ENCODE assay signal across 10 cellular contexts in genomic region chr11:135033545-135033944, GRCh38.
DNase-seq lines count a peak whose midpoint lies in the region; ATAC-seq and TF ChIP-seq lines count a peak whose summit lies in the region.
"Had no signal": no experiment of that assay in that cellular context is flagged by ENCODE, and none has a peak within 500 bp of the region (broad histone marks: within the 10 kb centered on the region; RNA-seq: fewer than 3 reads in every experiment).

No MANE protein-coding gene starts in this region.

- no CpG with 5 or more reads among the region's 5 CpGs for WGBS in neuronal stem cell (ENCODE audit: extremely low coverage in 2 of 2, insufficient read length in 2 of 2, insufficient replicate concordance in 1 of 2), 2 donors
- WGBS in esophagus squamous epithelium, 2 donors: 11 to 21% methylated on average over 5 of the region's 5 CpGs

- no peak overlapping the region for H3K14ac ChIP-seq in neuronal stem cell (ENCODE audit: low read length)

- intact Hi-C loops in uterus (cut with DNase I; ENCODE audit: low total_unique reads): no loop called here
- intact Hi-C loops in esophagus squamous epithelium (cut with DNase I): no loop called here

- H3K4me3 ChIP-seq in GM23338 (no peak overlapping the region), fibroblast of lung (replicated peaks in 1 of 4; ENCODE audit: control extremely low read depth in 1 of 4, insufficient read depth in 1 of 4, low read depth in 3 of 4, low read length in 4 of 4) (no peak overlapping the region), neuronal stem cell (ENCODE audit: low read length in 2 of 2) (no peak overlapping the region), uterus (no peak overlapping the region), esophagus squamous epithelium (no peak overlapping the region)

- H3K9ac ChIP-seq in fibroblast of lung (ENCODE audit: insufficient read depth, low read length): no peak overlapping the region
- no peak overlapping the region for H3K9ac ChIP-seq in neuronal stem cell (ENCODE audit: low read depth, low read length, poor library complexity)

- no peaks in the 10 kb centered on the region for H3K27me3 ChIP-seq in GM23338 (ENCODE audit: insufficient read depth)
- no peaks in the 10 kb centered on the region for H3K27me3 ChIP-seq in fibroblast of lung (ENCODE audit: control insufficient read depth, insufficient read depth, low read length)
- no peaks in the 10 kb centered on the region for H3K27me3 ChIP-seq in neuronal stem cell (ENCODE audit: control insufficient read depth in 3 of 3, insufficient read depth in 3 of 3, low read depth in 1 of 3, low read length in 3 of 3)
- no peaks in the 10 kb centered on the region for H3K27me3 ChIP-seq in uterus
- peaks cover 0 to 4% (median 0%) of the 10 kb centered on the region in 4 donors for H3K27me3 ChIP-seq in esophagus squamous epithelium

- in situ Hi-C loops in GM13977 (cut with MboI; ENCODE audit: low pct_unique_long_range_greater_than_20kb, low sequenced_read_pairs, unreplicated experiment): no loop called here

- no peaks in the 10 kb centered on the region for H3K36me3 Mint-ChIP-seq in GM23338 (ENCODE audit: low read depth)

- no peak overlapping the region for H4K91ac ChIP-seq in neuronal stem cell (ENCODE audit: low read depth, low read length, poor library complexity)

- no peak overlapping the region for H2BK120ac ChIP-seq in neuronal stem cell (ENCODE audit: low read depth, low read length)

- ATAC-seq in GM23338 (peak; percentile 98), GM18519 (IDR thresholded peaks at IDR 0.05; ENCODE audit: low FRiP score, unreplicated experiment) (no peak)
- ATAC-seq: stimulated activated naive CD8-positive, alpha-beta T cell treated with anti-CD3 and anti-CD28 coated beads, Interleukin-15, amount 100 ng/mL, for 72 hours had no signal

- H2BK15ac ChIP-seq in neuronal stem cell (ENCODE audit: low read length): no peak overlapping the region

- H3K79me2 ChIP-seq in GM23338 (replicated peaks; ENCODE audit: insufficient read depth) (no peaks in the 10 kb centered on the region), fibroblast of lung (ENCODE audit: control insufficient read depth, insufficient read depth, low read length) (no peaks in the 10 kb centered on the region)

- no peak overlapping the region for H3K18ac ChIP-seq in neuronal stem cell (ENCODE audit: low read length)

- H4K20me1 ChIP-seq in GM23338 (replicated peaks; ENCODE audit: insufficient read depth) (no peaks in the 10 kb centered on the region), fibroblast of lung (ENCODE audit: control insufficient read depth, extremely low read depth, insufficient read depth, low read length) (no peaks in the 10 kb centered on the region)

- H2AK5ac ChIP-seq in neuronal stem cell (ENCODE audit: low read depth, low read length): no peak overlapping the region

- peaks cover 7% of the 10 kb centered on the region for H3K27me3 Mint-ChIP-seq in GM23338 (ENCODE audit: insufficient read depth, low read depth, poor library complexity)

- H2BK5ac ChIP-seq in neuronal stem cell (ENCODE audit: low read length): no peak overlapping the region

- H3K79me1 ChIP-seq in neuronal stem cell (ENCODE audit: low read depth, low read length): no peaks in the 10 kb centered on the region

- no peaks in the 10 kb centered on the region for H3F3A ChIP-seq in GM23338 (replicated peaks; ENCODE audit: low read depth)

- TF ChIP-seq POLR2A in uterus (IDR thresholded peaks at IDR 0.05): no peak
- no peak for TF ChIP-seq POLR2A in esophagus squamous epithelium (IDR thresholded peaks at IDR 0.05)

- H3K27ac ChIP-seq in GM23338 (ENCODE audit: low read depth): no peak overlapping the region
- no peak overlapping the region for H3K27ac ChIP-seq in fibroblast of lung (ENCODE audit: insufficient read depth, low read length)
- no peak overlapping the region for H3K27ac ChIP-seq in neuronal stem cell (replicated peaks; ENCODE audit: low read length)
- no peak overlapping the region for H3K27ac ChIP-seq in uterus
- H3K27ac ChIP-seq in esophagus squamous epithelium: no peak overlapping the region

- no peak overlapping the region for H2BK12ac ChIP-seq in neuronal stem cell (ENCODE audit: low read length)

- H3K4ac ChIP-seq in neuronal stem cell (ENCODE audit: low read length): no peak overlapping the region

- H3K36me3 ChIP-seq in GM23338 (ENCODE audit: insufficient read depth): no peaks in the 10 kb centered on the region
- H3K36me3 ChIP-seq in fibroblast of lung (ENCODE audit: control insufficient read depth, insufficient read depth, low read length): no peaks in the 10 kb centered on the region
- H3K36me3 ChIP-seq in neuronal stem cell (replicated peaks in 1 of 2; ENCODE audit: control insufficient read depth in 2 of 2, insufficient read depth in 2 of 2, low read length in 2 of 2): no peaks in the 10 kb centered on the region
- no peaks in the 10 kb centered on the region for H3K36me3 ChIP-seq in uterus
- H3K36me3 ChIP-seq in esophagus squamous epithelium: no peaks in the 10 kb centered on the region

- no peak overlapping the region for H3K4me3 Mint-ChIP-seq in GM23338
- H3K4me3 Mint-ChIP-seq: stimulated activated naive CD8-positive, alpha-beta T cell treated with anti-CD3 and anti-CD28 coated beads, Interleukin-15, amount 100 ng/mL, for 72 hours had no signal

- H3K23ac ChIP-seq in neuronal stem cell (ENCODE audit: low read depth, low read length, poor library complexity): no peak overlapping the region

- H3K4me1 Mint-ChIP-seq in GM23338: peaks cover 27% of the 10 kb centered on the region
- H3K4me1 Mint-ChIP-seq: stimulated activated naive CD8-positive, alpha-beta T cell treated with anti-CD3 and anti-CD28 coated beads, Interleukin-15, amount 100 ng/mL, for 72 hours had no signal

- H3K4me2 ChIP-seq in GM23338: no peak overlapping the region
- H3K4me2 ChIP-seq in fibroblast of lung (ENCODE audit: extremely low read depth, insufficient read depth, low read length): no peak overlapping the region
- H3K4me2 ChIP-seq in neuronal stem cell (ENCODE audit: insufficient read depth, low read length, poor library complexity, severe bottlenecking): no peak overlapping the region

- peak; percentile 68 to 97 for TF ChIP-seq CTCF in GM23338 (conservative IDR thresholded peaks at IDR 0.05; ENCODE audit: low read depth in 2 of 2)
- TF ChIP-seq CTCF in fibroblast of lung (conservative IDR thresholded peaks at IDR 0.05 in 1 of 2, IDR thresholded peaks at IDR 0.05 in 1 of 2; ENCODE audit: low read depth in 1 of 2, low read length in 2 of 2): peak in 1 of 2 donors; percentile 7
- TF ChIP-seq CTCF in uterus (IDR thresholded peaks at IDR 0.05): no peak
- no peak for TF ChIP-seq CTCF in GM13977 (IDR thresholded peaks at IDR 0.05; ENCODE audit: extremely low read depth, insufficient read depth, missing control alignments)
- TF ChIP-seq CTCF in esophagus squamous epithelium (IDR thresholded peaks at IDR 0.05): no peak

- H3K4me1 ChIP-seq in GM23338 (ENCODE audit: insufficient read depth) (no peaks in the 10 kb centered on the region; the same call in 1 of the 2 replicates), fibroblast of lung (ENCODE audit: control insufficient read depth, extremely low read depth, insufficient read depth, low read length) (no peaks in the 10 kb centered on the region), neuronal stem cell (ENCODE audit: control insufficient read depth in 2 of 2, insufficient read depth in 1 of 2, low read depth in 1 of 2, low read length in 2 of 2) (peaks cover 0 to 1% of the 10 kb centered on the region in 2 donors), uterus (no peaks in the 10 kb centered on the region), esophagus squamous epithelium (no peaks in the 10 kb centered on the region)

- no peaks in the 10 kb centered on the region; the same call in 1 of the 3 replicates for H3K9me3 Mint-ChIP-seq in GM23338

- H2AFZ ChIP-seq in GM23338 (no peak overlapping the region), fibroblast of lung (ENCODE audit: low read length) (no peak overlapping the region), neuronal stem cell (ENCODE audit: low read length) (no peak overlapping the region)

- no peak overlapping the region for H3K27ac Mint-ChIP-seq in GM23338
- H3K27ac Mint-ChIP-seq: stimulated activated naive CD8-positive, alpha-beta T cell treated with anti-CD3 and anti-CD28 coated beads, Interleukin-15, amount 100 ng/mL, for 72 hours had no signal

- no peaks in the 10 kb centered on the region for H3K9me3 ChIP-seq in fibroblast of lung (ENCODE audit: control insufficient read depth, insufficient read depth, low read depth, low read length)
- H3K9me3 ChIP-seq in neuronal stem cell (replicated peaks in 1 of 2; ENCODE audit: control insufficient read depth in 2 of 2, insufficient read depth in 1 of 2, low read depth in 1 of 2, low read length in 2 of 2): no peaks in the 10 kb centered on the region
- H3K9me3 ChIP-seq in uterus: no peaks in the 10 kb centered on the region
- peaks cover 0 to 5% (median 0%) of the 10 kb centered on the region in 3 donors for H3K9me3 ChIP-seq in esophagus squamous epithelium

- no peak overlapping the region for H4K8ac ChIP-seq in neuronal stem cell (ENCODE audit: low read depth, low read length)

- H3K9me2 ChIP-seq in GM23338 (ENCODE audit: insufficient read depth): peaks cover 23% of the 10 kb centered on the region

- DNase-seq in GM23338 (ENCODE audit: low spot score) (peak; percentile 86), NCI-H524 treated with DMSO at 0.1 percent for 48 hours (lab: John Stamatoyannopoulos, UW) (peak; percentile 14), fibroblast of lung (ENCODE audit: low read depth in 2 of 2) (peak; percentile 0 to 2), neuronal stem cell (ENCODE audit: low spot score) (peak; percentile 47), uterus (no peak), GM13977 (ENCODE audit: low spot score) (no peak), esophagus squamous epithelium (lab: John Stamatoyannopoulos, UW) (no peak)
- DNase-seq: foreskin melanocyte; stimulated activated naive CD8-positive, alpha-beta T cell treated with anti-CD3 and anti-CD28 coated beads, Interleukin-15, amount 100 ng/mL, for 72 hours had no signal

TF ChIP-seq in GM23338, 12 proteins besides CTCF, POLR2A, EP300 and RAD21:
- TF ChIP-seq NANOG (IDR thresholded peaks at IDR 0.05; ENCODE audit: borderline replicate concordance) (0 out of 2 replicates have a peak, but pooled peaks have one; percentile 21), EZH2 (IDR thresholded peaks at IDR 0.05; ENCODE audit: low read depth, unreplicated experiment) (no peak)

Comparison
In these comparisons a context has a peak if more than half of its experiments do, and no peak if none do; other contexts are left out.
1. DNase-seq: peak in GM23338 (single experiment), NCI-H524 treated with DMSO at 0.1 percent for 48 hours (single experiment), fibroblast of lung (2 of 2) and neuronal stem cell (single experiment); none in uterus (0 of 2), GM13977 (single experiment) and esophagus squamous epithelium (single experiment).
2. CTCF ChIP-seq: peak in GM23338 (2 of 2); none in uterus (0 of 4), GM13977 (single experiment) and esophagus squamous epithelium (0 of 6).